ENCODE assay signal across 1 cellular context in the genomic region with DNA sequence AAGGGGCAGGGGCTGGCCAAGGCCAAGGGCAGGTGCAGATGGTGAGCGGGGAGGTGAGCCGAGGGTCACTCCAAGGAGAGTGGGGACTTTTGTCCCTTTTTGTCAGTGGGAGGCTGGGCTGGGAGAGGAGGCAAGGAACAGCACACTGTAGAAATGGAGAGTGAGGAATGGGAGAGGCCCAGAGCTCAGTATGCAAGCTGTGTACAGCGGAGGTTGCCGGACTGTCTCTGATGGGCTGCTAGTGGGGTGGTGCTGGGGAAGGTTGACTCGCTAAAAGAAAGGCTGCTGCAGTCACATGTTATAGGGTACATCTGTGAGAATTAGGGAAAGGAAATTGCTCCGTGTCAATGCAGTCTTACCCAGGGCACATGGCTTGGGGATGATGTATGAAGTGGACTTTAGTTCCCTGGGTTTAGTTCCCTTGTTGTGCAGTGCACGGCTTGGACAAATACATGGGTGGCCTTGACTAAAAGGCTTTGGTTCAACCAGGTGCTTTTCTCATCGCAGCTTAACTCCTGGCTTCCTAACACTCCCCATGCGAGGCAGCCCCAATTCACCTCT.
TF ChIP-seq lines count a peak whose summit lies in the region.

No MANE protein-coding gene starts in this region.

TF ChIP-seq in HepG2, 621 proteins besides CTCF, POLR2A, EP300 and RAD21 (continued from another document and continues in another):
- TF ChIP-seq, protein P1, sequence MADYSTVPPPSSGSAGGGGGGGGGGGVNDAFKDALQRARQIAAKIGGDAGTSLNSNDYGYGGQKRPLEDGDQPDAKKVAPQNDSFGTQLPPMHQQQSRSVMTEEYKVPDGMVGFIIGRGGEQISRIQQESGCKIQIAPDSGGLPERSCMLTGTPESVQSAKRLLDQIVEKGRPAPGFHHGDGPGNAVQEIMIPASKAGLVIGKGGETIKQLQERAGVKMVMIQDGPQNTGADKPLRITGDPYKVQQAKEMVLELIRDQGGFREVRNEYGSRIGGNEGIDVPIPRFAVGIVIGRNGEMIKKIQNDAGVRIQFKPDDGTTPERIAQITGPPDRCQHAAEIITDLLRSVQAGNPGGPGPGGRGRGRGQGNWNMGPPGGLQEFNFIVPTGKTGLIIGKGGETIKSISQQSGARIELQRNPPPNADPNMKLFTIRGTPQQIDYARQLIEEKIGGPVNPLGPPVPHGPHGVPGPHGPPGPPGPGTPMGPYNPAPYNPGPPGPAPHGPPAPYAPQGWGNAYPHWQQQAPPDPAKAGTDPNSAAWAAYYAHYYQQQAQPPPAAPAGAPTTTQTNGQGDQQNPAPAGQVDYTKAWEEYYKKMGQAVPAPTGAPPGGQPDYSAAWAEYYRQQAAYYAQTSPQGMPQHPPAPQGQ (CRISPR knock-in tag; IDR thresholded peaks at IDR 0.05; ENCODE audit: borderline replicate concordance), result no peak
- TF ChIP-seq ZNF264 (CRISPR knock-in tag; IDR thresholded peaks at IDR 0.05), result peak; percentile 83; the same call in 1 of the 2 replicates
- no peak for TF ChIP-seq TP53 (CRISPR knock-in tag; conservative IDR thresholded peaks at IDR 0.05)
- TF ChIP-seq ZNF282 (IDR thresholded peaks at IDR 0.05; ENCODE audit: partially characterized antibody), result no peak
- TF ChIP-seq ZFYVE20 (CRISPR knock-in tag; IDR thresholded peaks at IDR 0.05; ENCODE audit: borderline replicate concordance, low read depth), result no peak
- no peak for TF ChIP-seq ZNF251 (CRISPR knock-in tag; IDR thresholded peaks at IDR 0.05)
- TF ChIP-seq GATA4 (IDR thresholded peaks at IDR 0.05; ENCODE audit: borderline replicate concordance, low read depth), result no peak
- TF ChIP-seq ZNF256 (CRISPR knock-in tag; conservative IDR thresholded peaks at IDR 0.05), result no peak
- TF ChIP-seq, protein P2, sequence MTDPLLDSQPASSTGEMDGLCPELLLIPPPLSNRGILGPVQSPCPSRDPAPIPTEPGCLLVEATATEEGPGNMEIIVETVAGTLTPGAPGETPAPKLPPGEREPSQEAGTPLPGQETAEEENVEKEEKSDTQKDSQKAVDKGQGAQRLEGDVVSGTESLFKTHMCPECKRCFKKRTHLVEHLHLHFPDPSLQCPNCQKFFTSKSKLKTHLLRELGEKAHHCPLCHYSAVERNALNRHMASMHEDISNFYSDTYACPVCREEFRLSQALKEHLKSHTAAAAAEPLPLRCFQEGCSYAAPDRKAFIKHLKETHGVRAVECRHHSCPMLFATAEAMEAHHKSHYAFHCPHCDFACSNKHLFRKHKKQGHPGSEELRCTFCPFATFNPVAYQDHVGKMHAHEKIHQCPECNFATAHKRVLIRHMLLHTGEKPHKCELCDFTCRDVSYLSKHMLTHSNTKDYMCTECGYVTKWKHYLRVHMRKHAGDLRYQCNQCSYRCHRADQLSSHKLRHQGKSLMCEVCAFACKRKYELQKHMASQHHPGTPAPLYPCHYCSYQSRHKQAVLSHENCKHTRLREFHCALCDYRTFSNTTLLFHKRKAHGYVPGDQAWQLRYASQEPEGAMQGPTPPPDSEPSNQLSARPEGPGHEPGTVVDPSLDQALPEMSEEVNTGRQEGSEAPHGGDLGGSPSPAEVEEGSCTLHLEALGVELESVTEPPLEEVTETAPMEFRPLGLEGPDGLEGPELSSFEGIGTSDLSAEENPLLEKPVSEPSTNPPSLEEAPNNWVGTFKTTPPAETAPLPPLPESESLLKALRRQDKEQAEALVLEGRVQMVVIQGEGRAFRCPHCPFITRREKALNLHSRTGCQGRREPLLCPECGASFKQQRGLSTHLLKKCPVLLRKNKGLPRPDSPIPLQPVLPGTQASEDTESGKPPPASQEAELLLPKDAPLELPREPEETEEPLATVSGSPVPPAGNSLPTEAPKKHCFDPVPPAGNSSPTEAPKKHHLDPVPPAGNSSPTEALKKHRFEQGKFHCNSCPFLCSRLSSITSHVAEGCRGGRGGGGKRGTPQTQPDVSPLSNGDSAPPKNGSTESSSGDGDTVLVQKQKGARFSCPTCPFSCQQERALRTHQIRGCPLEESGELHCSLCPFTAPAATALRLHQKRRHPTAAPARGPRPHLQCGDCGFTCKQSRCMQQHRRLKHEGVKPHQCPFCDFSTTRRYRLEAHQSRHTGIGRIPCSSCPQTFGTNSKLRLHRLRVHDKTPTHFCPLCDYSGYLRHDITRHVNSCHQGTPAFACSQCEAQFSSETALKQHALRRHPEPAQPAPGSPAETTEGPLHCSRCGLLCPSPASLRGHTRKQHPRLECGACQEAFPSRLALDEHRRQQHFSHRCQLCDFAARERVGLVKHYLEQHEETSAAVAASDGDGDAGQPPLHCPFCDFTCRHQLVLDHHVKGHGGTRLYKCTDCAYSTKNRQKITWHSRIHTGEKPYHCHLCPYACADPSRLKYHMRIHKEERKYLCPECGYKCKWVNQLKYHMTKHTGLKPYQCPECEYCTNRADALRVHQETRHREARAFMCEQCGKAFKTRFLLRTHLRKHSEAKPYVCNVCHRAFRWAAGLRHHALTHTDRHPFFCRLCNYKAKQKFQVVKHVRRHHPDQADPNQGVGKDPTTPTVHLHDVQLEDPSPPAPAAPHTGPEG (CRISPR knock-in tag; IDR thresholded peaks at IDR 0.05), result 0 out of 2 replicates have a peak, but pooled peaks have one; percentile 41
- TF ChIP-seq, protein P3, sequence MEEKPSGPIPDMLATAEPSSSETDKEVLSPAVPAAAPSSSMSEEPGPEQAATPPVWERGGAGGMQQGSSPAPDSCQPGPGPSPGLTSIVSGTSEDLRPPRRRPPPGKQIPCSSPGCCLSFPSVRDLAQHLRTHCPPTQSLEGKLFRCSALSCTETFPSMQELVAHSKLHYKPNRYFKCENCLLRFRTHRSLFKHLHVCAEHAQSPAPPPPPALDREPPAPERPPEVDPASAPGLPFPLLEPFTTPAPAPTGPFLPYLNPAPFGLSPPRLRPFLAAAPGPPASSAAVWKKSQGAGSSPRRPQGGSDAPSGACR (CRISPR knock-in tag; IDR thresholded peaks at IDR 0.05), result peak; percentile 47; the same call in 1 of the 2 replicates
- TF ChIP-seq CHD2 (IDR thresholded peaks at IDR 0.05; ENCODE audit: low read depth, low read length), result no peak
- TF ChIP-seq, protein P4, sequence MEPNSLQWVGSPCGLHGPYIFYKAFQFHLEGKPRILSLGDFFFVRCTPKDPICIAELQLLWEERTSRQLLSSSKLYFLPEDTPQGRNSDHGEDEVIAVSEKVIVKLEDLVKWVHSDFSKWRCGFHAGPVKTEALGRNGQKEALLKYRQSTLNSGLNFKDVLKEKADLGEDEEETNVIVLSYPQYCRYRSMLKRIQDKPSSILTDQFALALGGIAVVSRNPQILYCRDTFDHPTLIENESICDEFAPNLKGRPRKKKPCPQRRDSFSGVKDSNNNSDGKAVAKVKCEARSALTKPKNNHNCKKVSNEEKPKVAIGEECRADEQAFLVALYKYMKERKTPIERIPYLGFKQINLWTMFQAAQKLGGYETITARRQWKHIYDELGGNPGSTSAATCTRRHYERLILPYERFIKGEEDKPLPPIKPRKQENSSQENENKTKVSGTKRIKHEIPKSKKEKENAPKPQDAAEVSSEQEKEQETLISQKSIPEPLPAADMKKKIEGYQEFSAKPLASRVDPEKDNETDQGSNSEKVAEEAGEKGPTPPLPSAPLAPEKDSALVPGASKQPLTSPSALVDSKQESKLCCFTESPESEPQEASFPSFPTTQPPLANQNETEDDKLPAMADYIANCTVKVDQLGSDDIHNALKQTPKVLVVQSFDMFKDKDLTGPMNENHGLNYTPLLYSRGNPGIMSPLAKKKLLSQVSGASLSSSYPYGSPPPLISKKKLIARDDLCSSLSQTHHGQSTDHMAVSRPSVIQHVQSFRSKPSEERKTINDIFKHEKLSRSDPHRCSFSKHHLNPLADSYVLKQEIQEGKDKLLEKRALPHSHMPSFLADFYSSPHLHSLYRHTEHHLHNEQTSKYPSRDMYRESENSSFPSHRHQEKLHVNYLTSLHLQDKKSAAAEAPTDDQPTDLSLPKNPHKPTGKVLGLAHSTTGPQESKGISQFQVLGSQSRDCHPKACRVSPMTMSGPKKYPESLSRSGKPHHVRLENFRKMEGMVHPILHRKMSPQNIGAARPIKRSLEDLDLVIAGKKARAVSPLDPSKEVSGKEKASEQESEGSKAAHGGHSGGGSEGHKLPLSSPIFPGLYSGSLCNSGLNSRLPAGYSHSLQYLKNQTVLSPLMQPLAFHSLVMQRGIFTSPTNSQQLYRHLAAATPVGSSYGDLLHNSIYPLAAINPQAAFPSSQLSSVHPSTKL (CRISPR knock-in tag; IDR thresholded peaks at IDR 0.05), result peak; percentile 78
- no peak; the same call in 1 of the 2 replicates for TF ChIP-seq ZNF230 (CRISPR knock-in tag; IDR thresholded peaks at IDR 0.05)
- TF ChIP-seq, protein P5, sequence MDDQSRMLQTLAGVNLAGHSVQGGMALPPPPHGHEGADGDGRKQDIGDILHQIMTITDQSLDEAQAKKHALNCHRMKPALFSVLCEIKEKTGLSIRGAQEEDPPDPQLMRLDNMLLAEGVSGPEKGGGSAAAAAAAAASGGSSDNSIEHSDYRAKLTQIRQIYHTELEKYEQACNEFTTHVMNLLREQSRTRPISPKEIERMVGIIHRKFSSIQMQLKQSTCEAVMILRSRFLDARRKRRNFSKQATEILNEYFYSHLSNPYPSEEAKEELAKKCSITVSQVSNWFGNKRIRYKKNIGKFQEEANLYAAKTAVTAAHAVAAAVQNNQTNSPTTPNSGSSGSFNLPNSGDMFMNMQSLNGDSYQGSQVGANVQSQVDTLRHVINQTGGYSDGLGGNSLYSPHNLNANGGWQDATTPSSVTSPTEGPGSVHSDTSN (CRISPR knock-in tag; IDR thresholded peaks at IDR 0.05; ENCODE audit: borderline replicate concordance), result no peak
- no peak for TF ChIP-seq ADNP (CRISPR knock-in tag; IDR thresholded peaks at IDR 0.05)
- TF ChIP-seq KLF16 (CRISPR knock-in tag; IDR thresholded peaks at IDR 0.05), result no peak
- no peak for TF ChIP-seq PCBP1 (IDR thresholded peaks at IDR 0.05; ENCODE audit: borderline replicate concordance, low read depth, low read length)
- TF ChIP-seq, protein P6, sequence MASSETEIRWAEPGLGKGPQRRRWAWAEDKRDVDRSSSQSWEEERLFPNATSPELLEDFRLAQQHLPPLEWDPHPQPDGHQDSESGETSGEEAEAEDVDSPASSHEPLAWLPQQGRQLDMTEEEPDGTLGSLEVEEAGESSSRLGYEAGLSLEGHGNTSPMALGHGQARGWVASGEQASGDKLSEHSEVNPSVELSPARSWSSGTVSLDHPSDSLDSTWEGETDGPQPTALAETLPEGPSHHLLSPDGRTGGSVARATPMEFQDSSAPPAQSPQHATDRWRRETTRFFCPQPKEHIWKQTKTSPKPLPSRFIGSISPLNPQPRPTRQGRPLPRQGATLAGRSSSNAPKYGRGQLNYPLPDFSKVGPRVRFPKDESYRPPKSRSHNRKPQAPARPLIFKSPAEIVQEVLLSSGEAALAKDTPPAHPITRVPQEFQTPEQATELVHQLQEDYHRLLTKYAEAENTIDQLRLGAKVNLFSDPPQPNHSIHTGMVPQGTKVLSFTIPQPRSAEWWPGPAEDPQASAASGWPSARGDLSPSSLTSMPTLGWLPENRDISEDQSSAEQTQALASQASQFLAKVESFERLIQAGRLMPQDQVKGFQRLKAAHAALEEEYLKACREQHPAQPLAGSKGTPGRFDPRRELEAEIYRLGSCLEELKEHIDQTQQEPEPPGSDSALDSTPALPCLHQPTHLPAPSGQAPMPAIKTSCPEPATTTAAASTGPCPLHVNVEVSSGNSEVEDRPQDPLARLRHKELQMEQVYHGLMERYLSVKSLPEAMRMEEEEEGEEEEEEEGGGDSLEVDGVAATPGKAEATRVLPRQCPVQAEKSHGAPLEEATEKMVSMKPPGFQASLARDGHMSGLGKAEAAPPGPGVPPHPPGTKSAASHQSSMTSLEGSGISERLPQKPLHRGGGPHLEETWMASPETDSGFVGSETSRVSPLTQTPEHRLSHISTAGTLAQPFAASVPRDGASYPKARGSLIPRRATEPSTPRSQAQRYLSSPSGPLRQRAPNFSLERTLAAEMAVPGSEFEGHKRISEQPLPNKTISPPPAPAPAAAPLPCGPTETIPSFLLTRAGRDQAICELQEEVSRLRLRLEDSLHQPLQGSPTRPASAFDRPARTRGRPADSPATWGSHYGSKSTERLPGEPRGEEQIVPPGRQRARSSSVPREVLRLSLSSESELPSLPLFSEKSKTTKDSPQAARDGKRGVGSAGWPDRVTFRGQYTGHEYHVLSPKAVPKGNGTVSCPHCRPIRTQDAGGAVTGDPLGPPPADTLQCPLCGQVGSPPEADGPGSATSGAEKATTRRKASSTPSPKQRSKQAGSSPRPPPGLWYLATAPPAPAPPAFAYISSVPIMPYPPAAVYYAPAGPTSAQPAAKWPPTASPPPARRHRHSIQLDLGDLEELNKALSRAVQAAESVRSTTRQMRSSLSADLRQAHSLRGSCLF (CRISPR knock-in tag; IDR thresholded peaks at IDR 0.05; ENCODE audit: borderline replicate concordance), result no peak
- no peak for TF ChIP-seq KDM5A (IDR thresholded peaks at IDR 0.05; ENCODE audit: borderline replicate concordance, low read length)
- TF ChIP-seq ZNF350 (CRISPR knock-in tag; IDR thresholded peaks at IDR 0.05; ENCODE audit: borderline replicate concordance, low read depth), result 0 out of 2 replicates have a peak, but pooled peaks have one; percentile 19
- no peak for TF ChIP-seq SP4 (CRISPR knock-in tag; IDR thresholded peaks at IDR 0.05)
- TF ChIP-seq CENPX (CRISPR knock-in tag; IDR thresholded peaks at IDR 0.05), result no peak
- TF ChIP-seq ARNTL (CRISPR knock-in tag; IDR thresholded peaks at IDR 0.05), result peak; percentile 66; the same call in 1 of the 2 replicates
- no peak for TF ChIP-seq IRX3 (CRISPR knock-in tag; IDR thresholded peaks at IDR 0.05; ENCODE audit: borderline replicate concordance, low read depth)
- peak; percentile 48; the same call in 1 of the 2 replicates for TF ChIP-seq NCOR1 (IDR thresholded peaks at IDR 0.05; ENCODE audit: borderline replicate concordance, low read length)
- TF ChIP-seq ATM (IDR thresholded peaks at IDR 0.05; ENCODE audit: borderline replicate concordance), result no peak
- TF ChIP-seq NFE2 (CRISPR knock-in tag; IDR thresholded peaks at IDR 0.05), result no peak
- TF ChIP-seq, protein P7, sequence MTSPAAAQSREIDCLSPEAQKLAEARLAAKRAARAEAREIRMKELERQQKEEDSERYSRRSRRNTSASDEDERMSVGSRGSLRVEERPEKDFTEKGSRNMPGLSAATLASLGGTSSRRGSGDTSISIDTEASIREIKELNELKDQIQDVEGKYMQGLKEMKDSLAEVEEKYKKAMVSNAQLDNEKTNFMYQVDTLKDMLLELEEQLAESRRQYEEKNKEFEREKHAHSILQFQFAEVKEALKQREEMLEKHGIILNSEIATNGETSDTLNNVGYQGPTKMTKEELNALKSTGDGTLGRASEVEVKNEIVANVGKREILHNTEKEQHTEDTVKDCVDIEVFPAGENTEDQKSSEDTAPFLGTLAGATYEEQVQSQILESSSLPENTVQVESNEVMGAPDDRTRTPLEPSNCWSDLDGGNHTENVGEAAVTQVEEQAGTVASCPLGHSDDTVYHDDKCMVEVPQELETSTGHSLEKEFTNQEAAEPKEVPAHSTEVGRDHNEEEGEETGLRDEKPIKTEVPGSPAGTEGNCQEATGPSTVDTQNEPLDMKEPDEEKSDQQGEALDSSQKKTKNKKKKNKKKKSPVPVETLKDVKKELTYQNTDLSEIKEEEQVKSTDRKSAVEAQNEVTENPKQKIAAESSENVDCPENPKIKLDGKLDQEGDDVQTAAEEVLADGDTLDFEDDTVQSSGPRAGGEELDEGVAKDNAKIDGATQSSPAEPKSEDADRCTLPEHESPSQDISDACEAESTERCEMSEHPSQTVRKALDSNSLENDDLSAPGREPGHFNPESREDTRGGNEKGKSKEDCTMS (CRISPR knock-in tag; conservative IDR thresholded peaks at IDR 0.05), result no peak
- TF ChIP-seq PHF5A (CRISPR knock-in tag; IDR thresholded peaks at IDR 0.05; ENCODE audit: low read depth, unreplicated experiment), result peak; percentile 74
- TF ChIP-seq SMARCC2 (IDR thresholded peaks at IDR 0.05), result no peak
- TF ChIP-seq, protein P8, sequence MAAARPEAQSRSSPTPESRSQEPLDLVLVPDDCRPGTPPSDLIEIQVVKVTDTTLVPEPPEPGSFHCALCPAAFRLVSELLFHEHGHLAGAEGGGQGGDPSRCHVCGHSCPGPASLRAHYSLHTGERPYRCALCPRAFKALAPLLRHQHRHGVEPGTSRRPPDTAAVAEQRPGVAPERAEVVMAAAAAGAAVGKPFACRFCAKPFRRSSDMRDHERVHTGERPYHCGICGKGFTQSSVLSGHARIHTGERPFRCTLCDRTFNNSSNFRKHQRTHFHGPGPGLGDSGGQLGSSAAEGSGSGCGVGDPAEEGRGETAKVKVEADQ (CRISPR knock-in tag; IDR thresholded peaks at IDR 0.05; ENCODE audit: borderline replicate concordance), result no peak
- peak; percentile 81 for TF ChIP-seq ELF3 (CRISPR knock-in tag; IDR thresholded peaks at IDR 0.05)
